ENCODE assay signal across 7 cellular contexts in genomic region chr20:49063279-49063678, GRCh38.
"Had no signal": no experiment of that assay in that cellular context is flagged by ENCODE, and none has a peak within 500 bp of the region (broad histone marks: within the 10 kb centered on the region; RNA-seq: fewer than 3 reads in every experiment).

No MANE protein-coding gene starts in this region.

- H3K4me3 ChIP-seq: K562 had no signal

- FAIRE-seq: K562 had no signal

- H3K4me2 ChIP-seq: KMS-11 had no signal

- ATAC-seq: K562 had no signal

- H3K27ac ChIP-seq: HL-60, KMS-11 had no signal

- DNase-seq: IMR-90, Karpas-422, KBM-7, KG1 had no signal

- H3K9ac ChIP-seq: KMS-11 had no signal
